In genomic region chr12:67442347-67442841, GRCh38 we compare ENCODE assay signal across 9 cellular contexts.
A peak's percentile ranks its signal among the peaks of the same experiment; 100 is the strongest.
DNase-seq lines count a peak whose midpoint lies in the region; TF ChIP-seq lines count a peak whose summit lies in the region.
"Had no signal": no experiment of that assay in that cellular context is flagged by ENCODE, and none has a peak within 500 bp of the region (broad histone marks: within the 10 kb centered on the region; RNA-seq: fewer than 3 reads in every experiment).

No MANE protein-coding gene starts in this region.

- H4K20me1 ChIP-seq in GM23248 (ENCODE audit: insufficient read depth) (no peaks in the 10 kb centered on the region), osteoblast (ENCODE audit: insufficient read depth, low read length) (no peaks in the 10 kb centered on the region)

- H3K36me3 ChIP-seq in GM23248 (ENCODE audit: low read depth): no peaks in the 10 kb centered on the region
- H3K36me3 ChIP-seq in osteoblast (ENCODE audit: insufficient read depth, low read length): no peaks in the 10 kb centered on the region

- no peaks in the 10 kb centered on the region for H3K9me3 ChIP-seq in GM23248 (ENCODE audit: low read depth)
- no peaks in the 10 kb centered on the region for H3K9me3 ChIP-seq in osteoblast (ENCODE audit: low read depth, low read length)
- H3K9me3 ChIP-seq: Caco-2 had no signal

- no peak overlapping the region for H3K9ac ChIP-seq in GM23248

- H3F3A ChIP-seq in GM23248 (ENCODE audit: insufficient read depth): no peaks in the 10 kb centered on the region

- H3K4me1 ChIP-seq in GM23248 (ENCODE audit: insufficient read depth) (peaks cover 7% of the 10 kb centered on the region), osteoblast (ENCODE audit: insufficient read depth, low read length) (peaks cover 11% of the 10 kb centered on the region)
- H3K4me1 ChIP-seq: Caco-2 had no signal

- no peaks in the 10 kb centered on the region for H3K9me2 ChIP-seq in GM23248 (ENCODE audit: insufficient read depth)

- in situ Hi-C loops in GM23248 (cut with MboI): loop anchor here (10.0 kb wide), 1 partner anchor 502 kb away; no protein-coding TSS in a partner anchor

- 34 to 37% methylated on average over 11 of the region's 11 CpGs for WGBS in GM23248 (ENCODE audit: low coverage in 1 of 2, low lambda C conversion rate in 2 of 2, missing lambda C conversion rate in 2 of 2), 2 experiments

- no peak for DNase-seq in GM23248
- peak; percentile 62 for DNase-seq in NCI-H2227 (lab: John Stamatoyannopoulos, UW; ENCODE audit: unreplicated experiment)
- DNase-seq in cerebellum (ENCODE audit: low spot score): peak; percentile 60
- DNase-seq in osteoblast (ENCODE audit: insufficient read length, low spot score, missing footprints): no peak
- no peak for DNase-seq in activated naive CD4-positive, alpha-beta T cell treated with Interleukin-2 at 50 U/mL for 16 hours
- no peak for DNase-seq in NCI-H1436 (lab: John Stamatoyannopoulos, UW)
- DNase-seq in effector CD4-positive, alpha-beta T cell: no peak
- DNase-seq in GF-D8 (lab: John Stamatoyannopoulos, UW): no peak

- H3K79me2 ChIP-seq in GM23248 (ENCODE audit: insufficient read depth) (no peaks in the 10 kb centered on the region), osteoblast (ENCODE audit: insufficient read depth, low read length) (no peaks in the 10 kb centered on the region)

- H3K27me3 ChIP-seq in GM23248 (replicated peaks; ENCODE audit: insufficient read depth): no peaks in the 10 kb centered on the region
- no peaks in the 10 kb centered on the region for H3K27me3 ChIP-seq in osteoblast (ENCODE audit: insufficient read depth, low read length)

- TF ChIP-seq CTCF in osteoblast (IDR thresholded peaks at IDR 0.05; ENCODE audit: extremely low read depth, low read depth, low read length): no peak

- H3K4me2 ChIP-seq in GM23248 (ENCODE audit: unreplicated experiment) (no peak overlapping the region), osteoblast (ENCODE audit: insufficient read depth, low read length) (peak overlapping the region; percentile 66)

- H2AFZ ChIP-seq in GM23248 (peak overlapping the region; percentile 84), osteoblast (ENCODE audit: low read length) (peak overlapping the region; percentile 59)

- H3K4me3 ChIP-seq in GM23248: no peak overlapping the region
- H3K4me3 ChIP-seq in osteoblast (ENCODE audit: insufficient read depth, low read length): peak overlapping the region; percentile 41

- no peak overlapping the region for H3K27ac ChIP-seq in GM23248
- H3K27ac ChIP-seq in osteoblast (ENCODE audit: low read depth, low read length): no peak overlapping the region

Comparison
In these comparisons a context has a peak if more than half of its experiments do, and no peak if none do; other contexts are left out.
1. DNase-seq: peak in NCI-H2227 (single experiment) and cerebellum (single experiment); none in GM23248 (single experiment), osteoblast (single experiment), activated naive CD4-positive, alpha-beta T cell treated with Interleukin-2 at 50 U/mL for 16 hours (single experiment), NCI-H1436 (single experiment), effector CD4-positive, alpha-beta T cell (single experiment) and GF-D8 (single experiment).